Comparison of ENCODE assay signal across 8 cellular contexts in the genomic region with DNA sequence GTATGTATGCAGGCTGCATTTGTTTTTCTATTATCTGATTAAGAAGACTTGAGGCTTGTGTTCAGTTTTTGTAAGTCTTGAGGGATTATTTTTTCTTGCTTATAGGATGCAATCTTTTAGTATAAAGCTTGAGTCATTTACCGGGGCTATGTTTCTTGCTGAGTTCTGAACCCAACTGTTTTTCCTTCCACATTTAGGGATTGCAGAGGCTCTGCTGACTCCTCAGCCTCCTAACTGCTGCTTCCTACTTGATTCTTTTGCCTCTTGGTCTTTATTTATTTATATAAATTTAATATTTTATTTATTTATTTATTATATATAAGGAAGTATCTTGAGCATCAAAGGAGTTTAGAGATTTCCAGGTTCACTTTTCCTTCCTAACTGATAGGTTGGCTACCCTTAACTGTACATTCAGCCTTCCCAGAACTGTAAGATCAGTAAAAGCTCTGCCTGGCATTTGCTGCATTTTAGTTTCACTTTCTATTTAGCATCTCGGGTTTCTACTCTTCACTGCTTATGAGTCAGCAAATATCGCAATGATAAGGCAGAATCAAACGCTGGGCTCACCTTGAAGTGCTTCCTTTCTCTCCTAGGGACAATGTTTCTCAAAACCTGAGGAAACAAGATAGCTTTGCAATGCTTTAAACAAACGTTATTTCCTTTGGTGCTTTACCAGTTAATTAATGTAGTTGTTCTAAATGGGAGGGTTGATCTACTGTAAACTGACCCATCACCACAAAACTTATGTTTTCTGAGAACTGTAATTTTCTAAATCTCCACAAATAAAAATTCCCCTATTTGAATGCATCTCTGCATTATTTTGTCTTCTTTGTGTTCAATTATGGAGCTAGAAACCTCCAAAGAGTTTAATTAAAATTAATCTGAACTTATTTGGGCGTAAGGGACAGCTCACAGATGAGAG.
DNase-seq lines count a peak whose midpoint lies in the region; ATAC-seq, FAIRE-seq and TF ChIP-seq lines count a peak whose summit lies in the region.

No MANE protein-coding gene starts in this region.

- H3K4me1 Mint-ChIP-seq in activated T-cell treated with anti-CD3 and anti-CD28 coated beads, Interleukin-2, amount 50 U/mL, for 4 hours (ENCODE audit: low read depth): peaks cover 12% of the 10 kb centered on the region
- peaks cover 0 to 2% (median 2%) of the 10 kb centered on the region in 3 donors for H3K4me1 Mint-ChIP-seq in IgD-negative memory B cell

- H3K27ac ChIP-seq in GM23248 (peak overlapping the region; percentile 68), HepG2 (ENCODE audit: extremely low read length, insufficient read depth, low read length) (no peak overlapping the region), thymus (ENCODE audit: low read depth) (no peak overlapping the region)

- CTCF ChIA-PET in HepG2 (lab: Yijun Ruan, JAX; ENCODE audit: low intra/inter-chr PET ratio, low total read pairs): no interaction called here

- peak overlapping the region; percentile 76 for H3K9ac ChIP-seq in GM23248
- H3K9ac ChIP-seq in HepG2 (ENCODE audit: insufficient read depth, low read depth, low read length): no peak overlapping the region

- no peak for DNase-seq in activated T-cell treated with anti-CD3 and anti-CD28 coated beads, Interleukin-2, amount 50 U/mL, for 4 hours
- DNase-seq in activated T-cell treated with anti-CD3 and anti-CD28 coated beads for 4 hours (no peak), GM23248 (peak; percentile 88), OCI-M2 (lab: John Stamatoyannopoulos, UW; ENCODE audit: unreplicated experiment) (peak; percentile 2), cerebellar cortex (ENCODE audit: low spot score) (peak; percentile 52), HepG2 (ENCODE audit: low spot score) (peak; percentile 59)

- in situ Hi-C loops in GM23248 (cut with MboI): no loop called here
- in situ Hi-C loops in HepG2 (cut with HindIII; ENCODE audit: extremely low pct_ligation_motif_present, low pct_unique_long_range_greater_than_20kb): no loop called here

- no peaks in the 10 kb centered on the region for H3K36me3 Mint-ChIP-seq in activated T-cell treated with anti-CD3 and anti-CD28 coated beads, Interleukin-2, amount 50 U/mL, for 4 hours (ENCODE audit: insufficient read depth)
- no peaks in the 10 kb centered on the region for H3K36me3 Mint-ChIP-seq in IgD-negative memory B cell

- H4K20me1 ChIP-seq in GM23248 (ENCODE audit: insufficient read depth): no peaks in the 10 kb centered on the region
- no peaks in the 10 kb centered on the region for H4K20me1 ChIP-seq in HepG2 (ENCODE audit: insufficient read depth, low read length)

- POLR2A ChIA-PET in HepG2 (lab: Yijun Ruan, JAX): no interaction called here

- TF ChIP-seq EP300 in HepG2 (IDR thresholded peaks at IDR 0.05; ENCODE audit: low read depth in 2 of 2, low read length in 2 of 2) (no peak), HepG2 (CRISPR knock-in tag; IDR thresholded peaks at IDR 0.05; ENCODE audit: borderline replicate concordance) (no peak)

- H3K27me3 Mint-ChIP-seq in activated T-cell treated with anti-CD3 and anti-CD28 coated beads, Interleukin-2, amount 50 U/mL, for 4 hours (ENCODE audit: low read depth): peaks cover 5% of the 10 kb centered on the region
- H3K27me3 Mint-ChIP-seq in IgD-negative memory B cell: peaks cover 2% of the 10 kb centered on the region

- H3K27ac Mint-ChIP-seq in IgD-negative memory B cell: no peak overlapping the region

- H3K27me3 ChIP-seq in GM23248 (replicated peaks; ENCODE audit: insufficient read depth): no peaks in the 10 kb centered on the region
- H3K27me3 ChIP-seq in HepG2 (ENCODE audit: control insufficient read depth in 1 of 2, insufficient read depth in 2 of 2, low read length in 2 of 2): no peaks in the 10 kb centered on the region; a peak in 1 of 5 replicates
- H3K27me3 ChIP-seq in thymus (ENCODE audit: control insufficient read depth, insufficient read depth): no peaks in the 10 kb centered on the region

- peak; percentile 88 to 89 for ATAC-seq in activated T-cell treated with anti-CD3 and anti-CD28 coated beads, Interleukin-2, amount 50 U/mL, for 4 hours
- ATAC-seq in HepG2: peak; percentile 63

- H3K9me3 Mint-ChIP-seq in activated T-cell treated with anti-CD3 and anti-CD28 coated beads, Interleukin-2, amount 50 U/mL, for 4 hours: no peaks in the 10 kb centered on the region
- peaks cover 0 to 2% (median under 1%) of the 10 kb centered on the region in 3 donors for H3K9me3 Mint-ChIP-seq in IgD-negative memory B cell

- no peak for FAIRE-seq in HepG2 (lab: Jason Lieb, UNC)

- no peaks in the 10 kb centered on the region for H3K79me2 ChIP-seq in GM23248 (ENCODE audit: insufficient read depth)
- H3K79me2 ChIP-seq in HepG2 (ENCODE audit: insufficient read depth, low read length): no peaks in the 10 kb centered on the region

- TF ChIP-seq CTCF in HepG2 (CRISPR knock-in tag; IDR thresholded peaks at IDR 0.05): no peak

- H3K4me3 ChIP-seq in GM23248: peak overlapping the region; percentile 76
- H3K4me3 ChIP-seq in HepG2 (replicated peaks in 1 of 3; ENCODE audit: insufficient read depth in 1 of 3, low read depth in 2 of 3, low read length in 3 of 3): peak overlapping the region; percentile 28 to 57 (median 44); a peak in 5 of 6 replicates
- H3K4me3 ChIP-seq in thymus (ENCODE audit: low read length): peak overlapping the region; percentile 32

- no TSS peak for BruUV-seq in HepG2 (replicated peaks; lab: Mats Ljungman, UMichigan)

- TF ChIP-seq RAD21 in HepG2 (CRISPR knock-in tag; IDR thresholded peaks at IDR 0.05): no peak

- H3K36me3 ChIP-seq in GM23248 (ENCODE audit: low read depth) (no peaks in the 10 kb centered on the region), HepG2 (replicated peaks in 1 of 2; ENCODE audit: control insufficient read depth in 1 of 2, insufficient read depth in 2 of 2, low read length in 2 of 2) (no peaks in the 10 kb centered on the region), thymus (ENCODE audit: control insufficient read depth, insufficient read depth) (no peaks in the 10 kb centered on the region)

- peak overlapping the region; percentile 91 for H3K4me2 ChIP-seq in GM23248 (ENCODE audit: unreplicated experiment)
- H3K4me2 ChIP-seq in HepG2 (ENCODE audit: low read depth, low read length): peak overlapping the region; percentile 75

- 16% methylated on average over 6 of the region's 6 CpGs for WGBS in GM23248 (ENCODE audit: low coverage in 1 of 2, low lambda C conversion rate in 2 of 2, missing lambda C conversion rate in 2 of 2), 2 experiments
- WGBS in HepG2 (ENCODE audit: low lambda C conversion rate): 29% methylated on average over 6 of the region's 6 CpGs
- 19% methylated on average over 6 of the region's 6 CpGs for WGBS in thymus

- H3K4me1 ChIP-seq in GM23248 (ENCODE audit: insufficient read depth) (peaks cover 24% of the 10 kb centered on the region), HepG2 (ENCODE audit: insufficient read depth, low read length) (no peaks in the 10 kb centered on the region), thymus (ENCODE audit: control insufficient read depth, insufficient read depth, low read length) (no peaks in the 10 kb centered on the region)

- H2AFZ ChIP-seq in GM23248 (peak overlapping the region; percentile 96), HepG2 (ENCODE audit: low read length) (peak overlapping the region; percentile 86)

- H3F3A ChIP-seq in GM23248 (ENCODE audit: insufficient read depth): no peaks in the 10 kb centered on the region

- no peaks in the 10 kb centered on the region for H3K9me2 ChIP-seq in GM23248 (ENCODE audit: insufficient read depth)

- no peaks in the 10 kb centered on the region for H3K9me3 ChIP-seq in GM23248 (ENCODE audit: low read depth)
- peaks cover 11% of the 10 kb centered on the region; the same call in 1 of the 2 replicates for H3K9me3 ChIP-seq in HepG2 (ENCODE audit: low read length)
- H3K9me3 ChIP-seq in thymus (ENCODE audit: control insufficient read depth): no peaks in the 10 kb centered on the region

- intact Hi-C loops in HepG2 (cut with micrococcal nuclease; ENCODE audit: unreplicated experiment): no loop called here

- no peak for TF ChIP-seq POLR2A in HepG2 (IDR thresholded peaks at IDR 0.05; ENCODE audit: insufficient read depth in 1 of 2, low read depth in 2 of 2, low read length in 2 of 2)

- peak overlapping the region; percentile 42 for H3K4me3 Mint-ChIP-seq in activated T-cell treated with anti-CD3 and anti-CD28 coated beads, Interleukin-2, amount 50 U/mL, for 4 hours
- peak overlapping the region in 3 of 4 donors; percentile 42 to 60 (median 45) for H3K4me3 Mint-ChIP-seq in IgD-negative memory B cell

TF ChIP-seq in HepG2, 621 proteins besides CTCF, POLR2A, EP300 and RAD21 (continues in another document):
- peak; percentile 41 for TF ChIP-seq SAP130 (CRISPR knock-in tag; IDR thresholded peaks at IDR 0.05; ENCODE audit: low read depth)
- TF ChIP-seq SUZ12 (IDR thresholded peaks at IDR 0.05; ENCODE audit: low read depth, low read length): no peak
- TF ChIP-seq PHF5A (CRISPR knock-in tag; IDR thresholded peaks at IDR 0.05; ENCODE audit: low read depth, unreplicated experiment): no peak
- TF ChIP-seq SIX4 (CRISPR knock-in tag; IDR thresholded peaks at IDR 0.05): 0 out of 2 replicates have a peak, but pooled peaks have one; percentile 13
- TF ChIP-seq, protein P1, sequence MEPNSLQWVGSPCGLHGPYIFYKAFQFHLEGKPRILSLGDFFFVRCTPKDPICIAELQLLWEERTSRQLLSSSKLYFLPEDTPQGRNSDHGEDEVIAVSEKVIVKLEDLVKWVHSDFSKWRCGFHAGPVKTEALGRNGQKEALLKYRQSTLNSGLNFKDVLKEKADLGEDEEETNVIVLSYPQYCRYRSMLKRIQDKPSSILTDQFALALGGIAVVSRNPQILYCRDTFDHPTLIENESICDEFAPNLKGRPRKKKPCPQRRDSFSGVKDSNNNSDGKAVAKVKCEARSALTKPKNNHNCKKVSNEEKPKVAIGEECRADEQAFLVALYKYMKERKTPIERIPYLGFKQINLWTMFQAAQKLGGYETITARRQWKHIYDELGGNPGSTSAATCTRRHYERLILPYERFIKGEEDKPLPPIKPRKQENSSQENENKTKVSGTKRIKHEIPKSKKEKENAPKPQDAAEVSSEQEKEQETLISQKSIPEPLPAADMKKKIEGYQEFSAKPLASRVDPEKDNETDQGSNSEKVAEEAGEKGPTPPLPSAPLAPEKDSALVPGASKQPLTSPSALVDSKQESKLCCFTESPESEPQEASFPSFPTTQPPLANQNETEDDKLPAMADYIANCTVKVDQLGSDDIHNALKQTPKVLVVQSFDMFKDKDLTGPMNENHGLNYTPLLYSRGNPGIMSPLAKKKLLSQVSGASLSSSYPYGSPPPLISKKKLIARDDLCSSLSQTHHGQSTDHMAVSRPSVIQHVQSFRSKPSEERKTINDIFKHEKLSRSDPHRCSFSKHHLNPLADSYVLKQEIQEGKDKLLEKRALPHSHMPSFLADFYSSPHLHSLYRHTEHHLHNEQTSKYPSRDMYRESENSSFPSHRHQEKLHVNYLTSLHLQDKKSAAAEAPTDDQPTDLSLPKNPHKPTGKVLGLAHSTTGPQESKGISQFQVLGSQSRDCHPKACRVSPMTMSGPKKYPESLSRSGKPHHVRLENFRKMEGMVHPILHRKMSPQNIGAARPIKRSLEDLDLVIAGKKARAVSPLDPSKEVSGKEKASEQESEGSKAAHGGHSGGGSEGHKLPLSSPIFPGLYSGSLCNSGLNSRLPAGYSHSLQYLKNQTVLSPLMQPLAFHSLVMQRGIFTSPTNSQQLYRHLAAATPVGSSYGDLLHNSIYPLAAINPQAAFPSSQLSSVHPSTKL (CRISPR knock-in tag; IDR thresholded peaks at IDR 0.05): 0 out of 2 replicates have a peak, but pooled peaks have one; percentile 11

Comparison
In these comparisons a context has a peak if more than half of its experiments do, and no peak if none do; other contexts are left out.
1. DNase-seq: peak in GM23248 (single experiment), OCI-M2 (single experiment), cerebellar cortex (single experiment) and HepG2 (single experiment); none in activated T-cell treated with anti-CD3 and anti-CD28 coated beads, Interleukin-2, amount 50 U/mL, for 4 hours (single experiment) and activated T-cell treated with anti-CD3 and anti-CD28 coated beads for 4 hours (single experiment).
2. Peak in every context shown above with its lines, with median percentiles within 50 percentile points of each other: H3K4me3 ChIP-seq.